Comparison of ENCODE assay signal across 8 cellular contexts in genomic region chr18:30781601-30782000, GRCh38.
"Had no signal": no experiment of that assay in that cellular context is flagged by ENCODE, and none has a peak within 500 bp of the region (broad histone marks: within the 10 kb centered on the region; RNA-seq: fewer than 3 reads in every experiment).

No MANE protein-coding gene starts in this region.

- FAIRE-seq: G401.6, GM12878, GM12891, GM12892, GM18507, GM19239 had no signal

- H3K4me3 ChIP-seq: GM12878 had no signal

- DNase-seq: GDM1, GF-D8 had no signal

- ATAC-seq: GM12878 had no signal
